1 cellular context compared by ENCODE assay signal in the genomic region with DNA sequence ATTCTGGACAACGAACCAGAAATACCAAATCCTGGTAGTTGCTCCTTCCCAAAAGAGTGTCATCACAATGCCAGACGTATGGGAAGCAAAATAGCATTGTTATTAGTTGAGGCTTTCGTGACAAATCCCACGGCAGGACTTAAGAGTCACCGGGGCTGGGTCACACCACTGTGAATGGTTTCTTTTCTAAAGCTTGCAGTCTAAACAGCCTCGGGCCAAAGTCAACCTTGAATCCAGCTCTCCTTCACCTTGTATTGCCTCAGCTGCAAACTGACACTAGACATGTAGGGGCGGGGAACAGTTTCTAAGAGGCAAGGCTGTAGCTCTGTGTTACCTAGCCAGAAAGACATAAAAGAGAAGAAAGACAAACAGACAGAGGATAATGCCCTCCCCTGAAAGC.
TF ChIP-seq lines count a peak whose summit lies in the region.

No MANE protein-coding gene starts in this region.

TF ChIP-seq in HepG2, 621 proteins besides CTCF, POLR2A, EP300 and RAD21 (continued from another document):
- TF ChIP-seq ZBTB40 (IDR thresholded peaks at IDR 0.05) = no peak
- no peak for TF ChIP-seq ZBTB40 (CRISPR knock-in tag; IDR thresholded peaks at IDR 0.05)
- TF ChIP-seq CBX2 (IDR thresholded peaks at IDR 0.05; ENCODE audit: low read depth, low read length) = no peak
- TF ChIP-seq CBX2 (CRISPR knock-in tag; IDR thresholded peaks at IDR 0.05; ENCODE audit: low read depth) = no peak
- TF ChIP-seq CEBPB (IDR thresholded peaks at IDR 0.05; ENCODE audit: borderline replicate concordance, low read depth, low read length) = no peak
- TF ChIP-seq ZBTB44 (CRISPR knock-in tag; IDR thresholded peaks at IDR 0.05) = no peak
- no peak for TF ChIP-seq ZNF121 (CRISPR knock-in tag; IDR thresholded peaks at IDR 0.05)
- TF ChIP-seq RFX5 (IDR thresholded peaks at IDR 0.05; ENCODE audit: low read depth, low read length) = no peak
- no peak for TF ChIP-seq ZMAT3 (CRISPR knock-in tag; conservative IDR thresholded peaks at IDR 0.05)
- no peak for TF ChIP-seq ZNF670 (CRISPR knock-in tag; IDR thresholded peaks at IDR 0.05; ENCODE audit: borderline replicate concordance)
- no peak for TF ChIP-seq TGIF2 (CRISPR knock-in tag; IDR thresholded peaks at IDR 0.05)
- no peak for TF ChIP-seq SALL1 (CRISPR knock-in tag; IDR thresholded peaks at IDR 0.05)
